Comparison of ENCODE assay signal across 1 cellular context in the genomic region with DNA sequence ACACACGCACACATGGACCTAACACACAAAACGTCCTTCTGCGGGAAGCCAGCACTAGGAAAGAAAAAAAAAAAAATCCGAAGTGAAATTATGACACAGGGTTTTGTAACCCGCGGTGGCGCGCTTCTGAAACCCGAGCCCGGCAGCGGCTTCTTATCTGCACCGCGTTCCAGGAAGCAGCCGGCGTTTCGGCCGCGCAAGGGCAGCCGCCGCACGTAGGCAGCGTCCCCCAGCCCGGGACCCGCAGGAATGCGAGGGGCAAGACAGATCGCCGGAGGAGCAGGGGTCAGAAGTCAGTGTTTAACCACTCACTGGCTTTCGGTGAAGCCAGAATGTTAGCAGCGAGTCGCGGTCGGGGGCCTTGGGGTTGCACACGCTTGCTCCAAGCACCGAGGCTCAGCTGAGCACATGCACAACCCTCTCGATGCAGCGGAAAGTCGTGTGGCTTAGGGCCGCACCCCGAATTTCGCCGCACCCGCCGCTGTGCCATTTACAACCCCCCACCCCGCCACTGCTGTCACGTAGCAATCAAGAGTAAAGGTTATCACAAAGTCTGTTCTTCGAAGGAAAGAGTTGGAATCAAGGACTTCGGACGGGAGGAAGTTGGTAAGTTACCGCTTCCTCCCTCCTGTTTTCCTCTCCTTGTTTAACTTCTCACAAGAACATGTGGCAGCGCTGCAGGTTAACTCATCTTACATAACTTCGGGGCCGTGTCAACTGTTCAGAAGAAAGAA.
TF ChIP-seq lines count a peak whose summit lies in the region.

No MANE protein-coding gene starts in this region.

TF ChIP-seq in HepG2, 621 proteins besides CTCF, POLR2A, EP300 and RAD21 (continued from another document and continues in another):
- TF ChIP-seq ZNF614 (CRISPR knock-in tag; IDR thresholded peaks at IDR 0.05; ENCODE audit: borderline replicate concordance), result no peak
- TF ChIP-seq ZNF891 (CRISPR knock-in tag; IDR thresholded peaks at IDR 0.05), result peak; percentile 76
- TF ChIP-seq, protein P1, sequence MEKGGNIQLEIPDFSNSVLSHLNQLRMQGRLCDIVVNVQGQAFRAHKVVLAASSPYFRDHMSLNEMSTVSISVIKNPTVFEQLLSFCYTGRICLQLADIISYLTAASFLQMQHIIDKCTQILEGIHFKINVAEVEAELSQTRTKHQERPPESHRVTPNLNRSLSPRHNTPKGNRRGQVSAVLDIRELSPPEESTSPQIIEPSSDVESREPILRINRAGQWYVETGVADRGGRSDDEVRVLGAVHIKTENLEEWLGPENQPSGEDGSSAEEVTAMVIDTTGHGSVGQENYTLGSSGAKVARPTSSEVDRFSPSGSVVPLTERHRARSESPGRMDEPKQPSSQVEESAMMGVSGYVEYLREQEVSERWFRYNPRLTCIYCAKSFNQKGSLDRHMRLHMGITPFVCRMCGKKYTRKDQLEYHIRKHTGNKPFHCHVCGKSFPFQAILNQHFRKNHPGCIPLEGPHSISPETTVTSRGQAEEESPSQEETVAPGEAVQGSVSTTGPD (CRISPR knock-in tag; IDR thresholded peaks at IDR 0.05), result peak; percentile 91
- no peak for TF ChIP-seq ZNF260 (CRISPR knock-in tag; IDR thresholded peaks at IDR 0.05; ENCODE audit: borderline replicate concordance, low read depth)
- peak; percentile 47; the same call in 1 of the 2 replicates for TF ChIP-seq KAT7 (CRISPR knock-in tag; IDR thresholded peaks at IDR 0.05; ENCODE audit: borderline replicate concordance)
- no peak for TF ChIP-seq TBP (CRISPR knock-in tag; IDR thresholded peaks at IDR 0.05)
- TF ChIP-seq ZNF292 (CRISPR knock-in tag; IDR thresholded peaks at IDR 0.05; ENCODE audit: borderline replicate concordance, low read depth), result peak; percentile 79; the same call in 1 of the 2 replicates
- TF ChIP-seq MTF1 (CRISPR knock-in tag; IDR thresholded peaks at IDR 0.05), result 0 out of 2 replicates have a peak, but pooled peaks have one; percentile 89
- no peak; the same call in 1 of the 2 replicates for TF ChIP-seq ZNF34 (CRISPR knock-in tag; IDR thresholded peaks at IDR 0.05; ENCODE audit: borderline replicate concordance)
- TF ChIP-seq ZNF337 (CRISPR knock-in tag; IDR thresholded peaks at IDR 0.05; ENCODE audit: borderline replicate concordance, low read depth), result no peak
- TF ChIP-seq HMG20B (CRISPR knock-in tag; conservative IDR thresholded peaks at IDR 0.05), result peak; percentile 75; the same call in 1 of the 2 replicates
- peak; percentile 84 for TF ChIP-seq ERF (CRISPR knock-in tag; IDR thresholded peaks at IDR 0.05)
- TF ChIP-seq, protein P2, sequence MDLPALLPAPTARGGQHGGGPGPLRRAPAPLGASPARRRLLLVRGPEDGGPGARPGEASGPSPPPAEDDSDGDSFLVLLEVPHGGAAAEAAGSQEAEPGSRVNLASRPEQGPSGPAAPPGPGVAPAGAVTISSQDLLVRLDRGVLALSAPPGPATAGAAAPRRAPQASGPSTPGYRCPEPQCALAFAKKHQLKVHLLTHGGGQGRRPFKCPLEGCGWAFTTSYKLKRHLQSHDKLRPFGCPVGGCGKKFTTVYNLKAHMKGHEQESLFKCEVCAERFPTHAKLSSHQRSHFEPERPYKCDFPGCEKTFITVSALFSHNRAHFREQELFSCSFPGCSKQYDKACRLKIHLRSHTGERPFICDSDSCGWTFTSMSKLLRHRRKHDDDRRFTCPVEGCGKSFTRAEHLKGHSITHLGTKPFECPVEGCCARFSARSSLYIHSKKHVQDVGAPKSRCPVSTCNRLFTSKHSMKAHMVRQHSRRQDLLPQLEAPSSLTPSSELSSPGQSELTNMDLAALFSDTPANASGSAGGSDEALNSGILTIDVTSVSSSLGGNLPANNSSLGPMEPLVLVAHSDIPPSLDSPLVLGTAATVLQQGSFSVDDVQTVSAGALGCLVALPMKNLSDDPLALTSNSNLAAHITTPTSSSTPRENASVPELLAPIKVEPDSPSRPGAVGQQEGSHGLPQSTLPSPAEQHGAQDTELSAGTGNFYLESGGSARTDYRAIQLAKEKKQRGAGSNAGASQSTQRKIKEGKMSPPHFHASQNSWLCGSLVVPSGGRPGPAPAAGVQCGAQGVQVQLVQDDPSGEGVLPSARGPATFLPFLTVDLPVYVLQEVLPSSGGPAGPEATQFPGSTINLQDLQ (CRISPR knock-in tag; IDR thresholded peaks at IDR 0.05), result 0 out of 2 replicates have a peak, but pooled peaks have one; percentile 44
- TF ChIP-seq, protein P3, sequence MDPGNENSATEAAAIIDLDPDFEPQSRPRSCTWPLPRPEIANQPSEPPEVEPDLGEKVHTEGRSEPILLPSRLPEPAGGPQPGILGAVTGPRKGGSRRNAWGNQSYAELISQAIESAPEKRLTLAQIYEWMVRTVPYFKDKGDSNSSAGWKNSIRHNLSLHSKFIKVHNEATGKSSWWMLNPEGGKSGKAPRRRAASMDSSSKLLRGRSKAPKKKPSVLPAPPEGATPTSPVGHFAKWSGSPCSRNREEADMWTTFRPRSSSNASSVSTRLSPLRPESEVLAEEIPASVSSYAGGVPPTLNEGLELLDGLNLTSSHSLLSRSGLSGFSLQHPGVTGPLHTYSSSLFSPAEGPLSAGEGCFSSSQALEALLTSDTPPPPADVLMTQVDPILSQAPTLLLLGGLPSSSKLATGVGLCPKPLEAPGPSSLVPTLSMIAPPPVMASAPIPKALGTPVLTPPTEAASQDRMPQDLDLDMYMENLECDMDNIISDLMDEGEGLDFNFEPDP (CRISPR knock-in tag; conservative IDR thresholded peaks at IDR 0.05), result peak; percentile 99; the same call in 1 of the 2 replicates
- TF ChIP-seq, protein P4, sequence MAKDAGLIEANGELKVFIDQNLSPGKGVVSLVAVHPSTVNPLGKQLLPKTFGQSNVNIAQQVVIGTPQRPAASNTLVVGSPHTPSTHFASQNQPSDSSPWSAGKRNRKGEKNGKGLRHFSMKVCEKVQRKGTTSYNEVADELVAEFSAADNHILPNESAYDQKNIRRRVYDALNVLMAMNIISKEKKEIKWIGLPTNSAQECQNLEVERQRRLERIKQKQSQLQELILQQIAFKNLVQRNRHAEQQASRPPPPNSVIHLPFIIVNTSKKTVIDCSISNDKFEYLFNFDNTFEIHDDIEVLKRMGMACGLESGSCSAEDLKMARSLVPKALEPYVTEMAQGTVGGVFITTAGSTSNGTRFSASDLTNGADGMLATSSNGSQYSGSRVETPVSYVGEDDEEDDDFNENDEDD (CRISPR knock-in tag; IDR thresholded peaks at IDR 0.05; ENCODE audit: borderline replicate concordance), result peak; percentile 86; the same call in 1 of the 2 replicates
- TF ChIP-seq, protein P5, sequence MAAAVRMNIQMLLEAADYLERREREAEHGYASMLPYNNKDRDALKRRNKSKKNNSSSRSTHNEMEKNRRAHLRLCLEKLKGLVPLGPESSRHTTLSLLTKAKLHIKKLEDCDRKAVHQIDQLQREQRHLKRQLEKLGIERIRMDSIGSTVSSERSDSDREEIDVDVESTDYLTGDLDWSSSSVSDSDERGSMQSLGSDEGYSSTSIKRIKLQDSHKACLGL (CRISPR knock-in tag; IDR thresholded peaks at IDR 0.05), result peak; percentile 78
- TF ChIP-seq ZSCAN22 (CRISPR knock-in tag; IDR thresholded peaks at IDR 0.05), result no peak; the same call in 1 of the 2 replicates
- TF ChIP-seq TCF7L2 (IDR thresholded peaks at IDR 0.05; ENCODE audit: low read depth, low read length), result no peak
- peak; percentile 93; the same call in 1 of the 2 replicates for TF ChIP-seq SNAI1 (CRISPR knock-in tag; IDR thresholded peaks at IDR 0.05; ENCODE audit: borderline replicate concordance)
- no peak for TF ChIP-seq STAT5B (CRISPR knock-in tag; IDR thresholded peaks at IDR 0.05)
- peak; percentile 84; the same call in 1 of the 2 replicates for TF ChIP-seq ZSCAN21 (CRISPR knock-in tag; IDR thresholded peaks at IDR 0.05; ENCODE audit: borderline replicate concordance)
- peak; percentile 74; the same call in 1 of the 2 replicates for TF ChIP-seq HES4 (CRISPR knock-in tag; IDR thresholded peaks at IDR 0.05; ENCODE audit: borderline replicate concordance)
- no peak for TF ChIP-seq U2AF1 (optimal IDR thresholded peaks at IDR 0.05; ENCODE audit: low read depth, low read length)
- TF ChIP-seq SATB2 (CRISPR knock-in tag; IDR thresholded peaks at IDR 0.05), result peak; percentile 89
- no peak for TF ChIP-seq NFIB (CRISPR knock-in tag; IDR thresholded peaks at IDR 0.05; ENCODE audit: borderline replicate concordance)
- peak in 1 of 2 experiments; percentile 53; a peak in 1 of 4 replicates for TF ChIP-seq KLF16 (CRISPR knock-in tag; IDR thresholded peaks at IDR 0.05)
- peak; percentile 56; the same call in 1 of the 2 replicates for TF ChIP-seq ZNF3 (CRISPR knock-in tag; IDR thresholded peaks at IDR 0.05)
- TF ChIP-seq MYC (CRISPR knock-in tag; IDR thresholded peaks at IDR 0.05; ENCODE audit: borderline replicate concordance), result peak; percentile 96
- TF ChIP-seq ZNF547 (CRISPR knock-in tag; IDR thresholded peaks at IDR 0.05), result 0 out of 2 replicates have a peak, but pooled peaks have one; percentile 13
- TF ChIP-seq MBNL3 (CRISPR knock-in tag; conservative IDR thresholded peaks at IDR 0.05), result no peak
- TF ChIP-seq ZNF251 (CRISPR knock-in tag; IDR thresholded peaks at IDR 0.05), result peak; percentile 81; the same call in 1 of the 2 replicates
- TF ChIP-seq, protein P6, sequence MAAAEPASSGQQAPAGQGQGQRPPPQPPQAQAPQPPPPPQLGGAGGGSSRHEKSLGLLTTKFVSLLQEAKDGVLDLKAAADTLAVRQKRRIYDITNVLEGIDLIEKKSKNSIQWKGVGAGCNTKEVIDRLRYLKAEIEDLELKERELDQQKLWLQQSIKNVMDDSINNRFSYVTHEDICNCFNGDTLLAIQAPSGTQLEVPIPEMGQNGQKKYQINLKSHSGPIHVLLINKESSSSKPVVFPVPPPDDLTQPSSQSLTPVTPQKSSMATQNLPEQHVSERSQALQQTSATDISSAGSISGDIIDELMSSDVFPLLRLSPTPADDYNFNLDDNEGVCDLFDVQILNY (CRISPR knock-in tag; conservative IDR thresholded peaks at IDR 0.05), result no peak
- TF ChIP-seq, protein P7, sequence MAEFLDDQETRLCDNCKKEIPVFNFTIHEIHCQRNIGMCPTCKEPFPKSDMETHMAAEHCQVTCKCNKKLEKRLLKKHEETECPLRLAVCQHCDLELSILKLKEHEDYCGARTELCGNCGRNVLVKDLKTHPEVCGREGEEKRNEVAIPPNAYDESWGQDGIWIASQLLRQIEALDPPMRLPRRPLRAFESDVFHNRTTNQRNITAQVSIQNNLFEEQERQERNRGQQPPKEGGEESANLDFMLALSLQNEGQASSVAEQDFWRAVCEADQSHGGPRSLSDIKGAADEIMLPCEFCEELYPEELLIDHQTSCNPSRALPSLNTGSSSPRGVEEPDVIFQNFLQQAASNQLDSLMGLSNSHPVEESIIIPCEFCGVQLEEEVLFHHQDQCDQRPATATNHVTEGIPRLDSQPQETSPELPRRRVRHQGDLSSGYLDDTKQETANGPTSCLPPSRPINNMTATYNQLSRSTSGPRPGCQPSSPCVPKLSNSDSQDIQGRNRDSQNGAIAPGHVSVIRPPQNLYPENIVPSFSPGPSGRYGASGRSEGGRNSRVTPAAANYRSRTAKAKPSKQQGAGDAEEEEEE (CRISPR knock-in tag; IDR thresholded peaks at IDR 0.05; ENCODE audit: borderline replicate concordance), result no peak
- TF ChIP-seq, protein P8, sequence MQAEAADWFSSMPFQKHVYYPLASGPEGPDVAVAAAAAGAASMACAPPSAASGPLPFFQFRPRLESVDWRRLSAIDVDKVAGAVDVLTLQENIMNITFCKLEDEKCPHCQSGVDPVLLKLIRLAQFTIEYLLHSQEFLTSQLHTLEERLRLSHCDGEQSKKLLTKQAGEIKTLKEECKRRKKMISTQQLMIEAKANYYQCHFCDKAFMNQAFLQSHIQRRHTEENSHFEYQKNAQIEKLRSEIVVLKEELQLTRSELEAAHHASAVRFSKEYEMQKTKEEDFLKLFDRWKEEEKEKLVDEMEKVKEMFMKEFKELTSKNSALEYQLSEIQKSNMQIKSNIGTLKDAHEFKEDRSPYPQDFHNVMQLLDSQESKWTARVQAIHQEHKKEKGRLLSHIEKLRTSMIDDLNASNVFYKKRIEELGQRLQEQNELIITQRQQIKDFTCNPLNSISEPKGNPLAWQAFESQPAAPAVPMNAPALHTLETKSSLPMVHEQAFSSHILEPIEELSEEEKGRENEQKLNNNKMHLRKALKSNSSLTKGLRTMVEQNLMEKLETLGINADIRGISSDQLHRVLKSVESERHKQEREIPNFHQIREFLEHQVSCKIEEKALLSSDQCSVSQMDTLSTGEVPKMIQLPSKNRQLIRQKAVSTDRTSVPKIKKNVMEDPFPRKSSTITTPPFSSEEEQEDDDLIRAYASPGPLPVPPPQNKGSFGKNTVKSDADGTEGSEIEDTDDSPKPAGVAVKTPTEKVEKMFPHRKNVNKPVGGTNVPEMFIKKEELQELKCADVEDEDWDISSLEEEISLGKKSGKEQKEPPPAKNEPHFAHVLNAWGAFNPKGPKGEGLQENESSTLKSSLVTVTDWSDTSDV (CRISPR knock-in tag; IDR thresholded peaks at IDR 0.05), result 0 out of 2 replicates have a peak, but pooled peaks have one; percentile 92
- no peak for TF ChIP-seq SRF (IDR thresholded peaks at IDR 0.05; ENCODE audit: low read depth, low read length)
- TF ChIP-seq, protein P9, sequence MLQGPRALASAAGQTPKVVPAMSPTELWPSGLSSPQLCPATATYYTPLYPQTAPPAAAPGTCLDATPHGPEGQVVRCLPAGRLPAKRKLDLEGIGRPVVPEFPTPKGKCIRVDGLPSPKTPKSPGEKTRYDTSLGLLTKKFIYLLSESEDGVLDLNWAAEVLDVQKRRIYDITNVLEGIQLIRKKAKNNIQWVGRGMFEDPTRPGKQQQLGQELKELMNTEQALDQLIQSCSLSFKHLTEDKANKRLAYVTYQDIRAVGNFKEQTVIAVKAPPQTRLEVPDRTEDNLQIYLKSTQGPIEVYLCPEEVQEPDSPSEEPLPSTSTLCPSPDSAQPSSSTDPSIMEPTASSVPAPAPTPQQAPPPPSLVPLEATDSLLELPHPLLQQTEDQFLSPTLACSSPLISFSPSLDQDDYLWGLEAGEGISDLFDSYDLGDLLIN (CRISPR knock-in tag; IDR thresholded peaks at IDR 0.05; ENCODE audit: borderline replicate concordance), result peak; percentile 83; the same call in 1 of the 2 replicates
- TF ChIP-seq NCOR1 (IDR thresholded peaks at IDR 0.05; ENCODE audit: borderline replicate concordance, low read length), result peak; percentile 10
- peak; percentile 80 for TF ChIP-seq SPEN (CRISPR knock-in tag; IDR thresholded peaks at IDR 0.05; ENCODE audit: low read depth)
- TF ChIP-seq SUZ12 (IDR thresholded peaks at IDR 0.05; ENCODE audit: low read depth, low read length), result no peak
- TF ChIP-seq, protein P10, sequence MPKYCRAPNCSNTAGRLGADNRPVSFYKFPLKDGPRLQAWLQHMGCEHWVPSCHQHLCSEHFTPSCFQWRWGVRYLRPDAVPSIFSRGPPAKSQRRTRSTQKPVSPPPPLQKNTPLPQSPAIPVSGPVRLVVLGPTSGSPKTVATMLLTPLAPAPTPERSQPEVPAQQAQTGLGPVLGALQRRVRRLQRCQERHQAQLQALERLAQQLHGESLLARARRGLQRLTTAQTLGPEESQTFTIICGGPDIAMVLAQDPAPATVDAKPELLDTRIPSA (CRISPR knock-in tag; IDR thresholded peaks at IDR 0.05; ENCODE audit: borderline replicate concordance), result no peak
- no peak for TF ChIP-seq ZNF326 (CRISPR knock-in tag; IDR thresholded peaks at IDR 0.05; ENCODE audit: borderline replicate concordance)
